ENCODE assay signal across 16 cellular contexts in genomic region chr3:71189480-71189879, GRCh38.
A peak's percentile ranks its signal among the peaks of the same experiment; 100 is the strongest.
DNase-seq lines count a peak whose midpoint lies in the region; ATAC-seq and TF ChIP-seq lines count a peak whose summit lies in the region.
"Had no signal": no experiment of that assay in that cellular context is flagged by ENCODE, and none has a peak within 500 bp of the region (broad histone marks: within the 10 kb centered on the region; RNA-seq: fewer than 3 reads in every experiment).

No MANE protein-coding gene starts in this region.

- peaks cover 5% of the 10 kb centered on the region for H3K36me3 Mint-ChIP-seq in activated T-helper 1 cell treated with anti-CD3 and anti-CD28 coated beads, Interleukin-12 subunit alpha, Interleukin-12 subunit beta, Interleukin-2, Interleukin-4 antibody, amounts not matched to agents 30 ng/mL and 10 ng/mL and 1 ng/mL, durations not matched to agents 14 hours and 24 hours and 36 hours (ENCODE audit: low read depth)

- peak overlapping the region; percentile 10 for H3K27ac Mint-ChIP-seq in activated T-helper 1 cell treated with anti-CD3 and anti-CD28 coated beads, Interleukin-12 subunit alpha, Interleukin-12 subunit beta, Interleukin-2, Interleukin-4 antibody, amounts not matched to agents 30 ng/mL and 10 ng/mL and 1 ng/mL, durations not matched to agents 14 hours and 24 hours and 36 hours

- H3K27ac ChIP-seq in C4-2B (peak overlapping the region; percentile 91), aorta (ENCODE audit: low read depth in 1 of 2, low read length in 2 of 2) (no peak overlapping the region)
- H3K27ac ChIP-seq: BLaER1 treated with 17β-estradiol and CSF1 and Interleukin-3, amounts not matched to agents 10 nM and 100 nM; colonic mucosa had no signal

- no peak overlapping the region for H3K4me3 ChIP-seq in aorta (ENCODE audit: low read length in 2 of 2)
- H3K4me3 ChIP-seq: BLaER1 treated with 17β-estradiol and CSF1 and Interleukin-3, amounts not matched to agents 10 nM and 100 nM; colonic mucosa had no signal

- TF ChIP-seq CTCF in C4-2B (conservative IDR thresholded peaks at IDR 0.05) = no peak

- DNase-seq in Daoy (ENCODE audit: low read depth) (peak; percentile 36), kidney tubule cell (ENCODE audit: low spot score) (peak; percentile 35), aorta (no peak), NCI-H82 (lab: John Stamatoyannopoulos, UW) (no peak)
- no peak for DNase-seq in activated T-helper 1 cell treated with anti-CD3 and anti-CD28 coated beads, Interleukin-12 subunit alpha, Interleukin-12 subunit beta, Interleukin-2, Interleukin-4 antibody, amounts not matched to agents 30 ng/mL and 10 ng/mL and 1 ng/mL, durations not matched to agents 14 hours and 24 hours and 36 hours (ENCODE audit: low spot score)
- DNase-seq: colonic mucosa, left ventricle myocardium superior, NCI-H1105 treated with DMSO at 0.1 percent for 48 hours, NCI-H2227 treated with DMSO at 0.1 percent for 48 hours, nephron progenitor cell, right cardiac atrium had no signal

- intact Hi-C loops in activated T-helper 1 cell treated with anti-CD3 and anti-CD28 coated beads, Interleukin-12 subunit alpha, Interleukin-12 subunit beta, Interleukin-2, Interleukin-4 antibody, amounts not matched to agents 30 ng/mL and 10 ng/mL and 1 ng/mL, durations not matched to agents 14 hours and 24 hours and 36 hours (cut with micrococcal nuclease) = loop anchor here (1.0 to 5.0 kb wide), 3 partner anchors 37 to 393 kb away; partner anchors contain the start of gene FOXP1
- intact Hi-C loops in aorta (cut with DNase I) = no loop called here

- no peaks in the 10 kb centered on the region for H3K36me3 ChIP-seq in aorta (ENCODE audit: control insufficient read depth in 1 of 2, insufficient read depth in 2 of 2, low read length in 1 of 2)
- H3K36me3 ChIP-seq: BLaER1 treated with 17β-estradiol and CSF1 and Interleukin-3, amounts not matched to agents 10 nM and 100 nM; colonic mucosa had no signal

- ATAC-seq in HG03159 (IDR thresholded peaks at IDR 0.05; ENCODE audit: unreplicated experiment) (no peak), GM18520 (IDR thresholded peaks at IDR 0.05; ENCODE audit: unreplicated experiment) (no peak), aorta (ENCODE audit: low FRiP score) (no peak)
- ATAC-seq: left ventricle myocardium superior had no signal

- no peaks in the 10 kb centered on the region for H3K27me3 ChIP-seq in aorta (ENCODE audit: control insufficient read depth in 1 of 2, insufficient read depth in 2 of 2, low read length in 1 of 2)
- H3K27me3 ChIP-seq: BLaER1 treated with 17β-estradiol and CSF1 and Interleukin-3, amounts not matched to agents 10 nM and 100 nM; colonic mucosa had no signal

- no peaks in the 10 kb centered on the region for H3K4me1 ChIP-seq in aorta (ENCODE audit: control insufficient read depth in 1 of 2, insufficient read depth in 2 of 2, low read length in 2 of 2)
- H3K4me1 ChIP-seq: colonic mucosa had no signal

- H3K27me3 Mint-ChIP-seq in activated T-helper 1 cell treated with anti-CD3 and anti-CD28 coated beads, Interleukin-12 subunit alpha, Interleukin-12 subunit beta, Interleukin-2, Interleukin-4 antibody, amounts not matched to agents 30 ng/mL and 10 ng/mL and 1 ng/mL, durations not matched to agents 14 hours and 24 hours and 36 hours (ENCODE audit: insufficient read depth) = peaks cover 5% of the 10 kb centered on the region
- H3K27me3 Mint-ChIP-seq: IgD-negative memory B cell had no signal

- H3K4me3 Mint-ChIP-seq in activated T-helper 1 cell treated with anti-CD3 and anti-CD28 coated beads, Interleukin-12 subunit alpha, Interleukin-12 subunit beta, Interleukin-2, Interleukin-4 antibody, amounts not matched to agents 30 ng/mL and 10 ng/mL and 1 ng/mL, durations not matched to agents 14 hours and 24 hours and 36 hours = no peak overlapping the region
- H3K4me3 Mint-ChIP-seq: IgD-negative memory B cell, nephron progenitor cell had no signal

- 97% methylated on average over 1 of the region's 1 CpG for WGBS in aorta, 2 donors

- peaks cover 32% of the 10 kb centered on the region for H3K4me1 Mint-ChIP-seq in activated T-helper 1 cell treated with anti-CD3 and anti-CD28 coated beads, Interleukin-12 subunit alpha, Interleukin-12 subunit beta, Interleukin-2, Interleukin-4 antibody, amounts not matched to agents 30 ng/mL and 10 ng/mL and 1 ng/mL, durations not matched to agents 14 hours and 24 hours and 36 hours (ENCODE audit: low read depth)

- H3K9me3 ChIP-seq in aorta (ENCODE audit: control insufficient read depth, low read length) = no peaks in the 10 kb centered on the region
- H3K9me3 ChIP-seq: BLaER1 treated with 17β-estradiol and CSF1 and Interleukin-3, amounts not matched to agents 10 nM and 100 nM; colonic mucosa had no signal

- H3K9me3 Mint-ChIP-seq in activated T-helper 1 cell treated with anti-CD3 and anti-CD28 coated beads, Interleukin-12 subunit alpha, Interleukin-12 subunit beta, Interleukin-2, Interleukin-4 antibody, amounts not matched to agents 30 ng/mL and 10 ng/mL and 1 ng/mL, durations not matched to agents 14 hours and 24 hours and 36 hours = no peaks in the 10 kb centered on the region
- H3K9me3 Mint-ChIP-seq: IgD-negative memory B cell, nephron progenitor cell had no signal

Comparison
In these comparisons a context has a peak if more than half of its experiments do, and no peak if none do; other contexts are left out.
1. DNase-seq: peak in Daoy (single experiment) and kidney tubule cell (single experiment); none in activated T-helper 1 cell treated with anti-CD3 and anti-CD28 coated beads, Interleukin-12 subunit alpha, Interleukin-12 subunit beta, Interleukin-2, Interleukin-4 antibody, amounts not matched to agents 30 ng/mL and 10 ng/mL and 1 ng/mL, durations not matched to agents 14 hours and 24 hours and 36 hours (single experiment), aorta (0 of 2) and NCI-H82 (single experiment).